ENCODE assay signal across 9 cellular contexts in genomic region chr4:1578301-1578781, GRCh38.
DNase-seq lines count a peak whose midpoint lies in the region; ATAC-seq and TF ChIP-seq lines count a peak whose summit lies in the region.
"Had no signal": no experiment of that assay in that cellular context is flagged by ENCODE, and none has a peak within 500 bp of the region (broad histone marks: within the 10 kb centered on the region; RNA-seq: fewer than 3 reads in every experiment).

No MANE protein-coding gene starts in this region.

- H3K27me3 ChIP-seq in CD8-positive, alpha-beta memory T cell (ENCODE audit: insufficient read depth, low read length, poor library complexity, severe bottlenecking), result no peaks in the 10 kb centered on the region
- H3K27me3 ChIP-seq in esophagus muscularis mucosa (peaks cover 0 to 53% (median 0%) of the 10 kb centered on the region in 4 donors), A673 (replicated peaks; ENCODE audit: insufficient read depth, low read depth, low read length, poor library complexity) (peaks cover 42% of the 10 kb centered on the region)

- BruUV-seq in A673 (replicated peaks; lab: Mats Ljungman, UMichigan), result no TSS peak

- no peak for ATAC-seq in GM18520 (IDR thresholded peaks at IDR 0.05; ENCODE audit: unreplicated experiment)

- H3K36me3 ChIP-seq in CD8-positive, alpha-beta memory T cell (ENCODE audit: insufficient read depth, low read length), result no peaks in the 10 kb centered on the region
- H3K36me3 ChIP-seq in esophagus muscularis mucosa (no peaks in the 10 kb centered on the region), A673 (ENCODE audit: insufficient read depth, low read length, poor library complexity, severe bottlenecking) (no peaks in the 10 kb centered on the region)
- H3K36me3 ChIP-seq: prostate gland had no signal

- peaks cover 4 to 9% (median 5%) of the 10 kb centered on the region in 3 donors for H3K4me1 Mint-ChIP-seq in CD8-positive, alpha-beta memory T cell
- H3K4me1 Mint-ChIP-seq in IgD-negative memory B cell (peaks cover 0 to 8% (median 4%) of the 10 kb centered on the region in 3 donors), osteocyte (ENCODE audit: unreplicated experiment) (peaks cover 6% of the 10 kb centered on the region)

- no peak for TF ChIP-seq POLR2A in esophagus muscularis mucosa (IDR thresholded peaks at IDR 0.05; ENCODE audit: low read depth)

- peak in 1 of 5 donors; percentile 51 for DNase-seq in CD8-positive, alpha-beta memory T cell
- DNase-seq in esophagus muscularis mucosa (ENCODE audit: extremely low spot score) (no peak), osteocyte (ENCODE audit: extremely low spot score, unreplicated experiment) (no peak), DMS 273 treated with DMSO at 0.1 percent for 48 hours (lab: John Stamatoyannopoulos, UW) (no peak), A673 (ENCODE audit: low spot score) (no peak)
- DNase-seq: NCI-H446 treated with DMSO at 0.1 percent for 48 hours had no signal

- 34% methylated on average over 23 of the region's 34 CpGs for WGBS in esophagus muscularis mucosa

- intact Hi-C loops in esophagus muscularis mucosa (cut with DNase I) (no loop called here), A673 (cut with micrococcal nuclease; ENCODE audit: unreplicated experiment) (no loop called here)

- peak overlapping the region; percentile 52 to 63 (median 57) for H3K4me3 Mint-ChIP-seq in CD8-positive, alpha-beta memory T cell
- H3K4me3 Mint-ChIP-seq in IgD-negative memory B cell, result peak overlapping the region; percentile 20 to 65 (median 54)
- peak overlapping the region; percentile 53 for H3K4me3 Mint-ChIP-seq in osteocyte (ENCODE audit: unreplicated experiment)

- POLR2A ChIA-PET in CD8-positive, alpha-beta memory T cell (lab: Charles Lee), result no interaction called here
- POLR2A ChIA-PET in A673 (lab: Charles Lee; ENCODE audit: low non-redundant PET), result no interaction called here

- H3K36me3 Mint-ChIP-seq in CD8-positive, alpha-beta memory T cell, result no peaks in the 10 kb centered on the region
- no peaks in the 10 kb centered on the region for H3K36me3 Mint-ChIP-seq in IgD-negative memory B cell
- H3K36me3 Mint-ChIP-seq in osteocyte (ENCODE audit: unreplicated experiment), result no peaks in the 10 kb centered on the region

- H3K4me3 ChIP-seq in CD8-positive, alpha-beta memory T cell (ENCODE audit: low read length), result no peak overlapping the region
- H3K4me3 ChIP-seq in esophagus muscularis mucosa (peak overlapping the region; percentile 61 to 75 (median 64)), A673 (ENCODE audit: low read depth, low read length, poor library complexity, severe bottlenecking) (no peak overlapping the region)

- peaks cover 5% of the 10 kb centered on the region for H3K4me1 ChIP-seq in CD8-positive, alpha-beta memory T cell (ENCODE audit: insufficient read depth, low read length)
- H3K4me1 ChIP-seq in esophagus muscularis mucosa, result peaks cover 12 to 33% (median 27%) of the 10 kb centered on the region in 4 donors
- H3K4me1 ChIP-seq in A673 (ENCODE audit: insufficient read depth, low read length, poor library complexity, severe bottlenecking), result peaks cover 27% of the 10 kb centered on the region

- TF ChIP-seq CTCF in esophagus muscularis mucosa (IDR thresholded peaks at IDR 0.05), result no peak
- TF ChIP-seq CTCF in osteocyte (IDR thresholded peaks at IDR 0.05), result no peak
- TF ChIP-seq CTCF in A673 (conservative IDR thresholded peaks at IDR 0.05; ENCODE audit: low read depth, low read length), result no peak

- no peak overlapping the region for H3K27ac ChIP-seq in CD8-positive, alpha-beta memory T cell (ENCODE audit: low read depth, low read length)
- H3K27ac ChIP-seq in esophagus muscularis mucosa (replicated peaks in 1 of 4), result no peak overlapping the region
- H3K27ac ChIP-seq in A673 (ENCODE audit: low read depth, low read length, poor library complexity, severe bottlenecking), result no peak overlapping the region

- CTCF ChIA-PET in CD8-positive, alpha-beta memory T cell (lab: Charles Lee), result no interaction called here
- CTCF ChIA-PET in A673 (lab: Charles Lee), result interaction anchor here (0.6 kb wide), 1 partner anchor 67 kb away, joined by 3 read pairs; no protein-coding TSS in a partner anchor

- no peaks in the 10 kb centered on the region for H3K9me3 ChIP-seq in CD8-positive, alpha-beta memory T cell (ENCODE audit: low read length)
- H3K9me3 ChIP-seq in esophagus muscularis mucosa, result no peaks in the 10 kb centered on the region
- no peaks in the 10 kb centered on the region for H3K9me3 ChIP-seq in A673 (ENCODE audit: low read depth, low read length, poor library complexity, severe bottlenecking)
- H3K9me3 ChIP-seq: prostate gland had no signal

- H3K9me3 Mint-ChIP-seq in CD8-positive, alpha-beta memory T cell, result no peaks in the 10 kb centered on the region
- H3K9me3 Mint-ChIP-seq in IgD-negative memory B cell (no peaks in the 10 kb centered on the region), osteocyte (ENCODE audit: unreplicated experiment) (no peaks in the 10 kb centered on the region)

- H3K27me3 Mint-ChIP-seq in CD8-positive, alpha-beta memory T cell, result no peaks in the 10 kb centered on the region
- no peaks in the 10 kb centered on the region for H3K27me3 Mint-ChIP-seq in IgD-negative memory B cell
- no peaks in the 10 kb centered on the region for H3K27me3 Mint-ChIP-seq in osteocyte (ENCODE audit: unreplicated experiment)

- H3K27ac Mint-ChIP-seq in CD8-positive, alpha-beta memory T cell, result peak overlapping the region in 1 of 8 donors; percentile 82
- no peak overlapping the region for H3K27ac Mint-ChIP-seq in IgD-negative memory B cell
- no peak overlapping the region for H3K27ac Mint-ChIP-seq in osteocyte (ENCODE audit: unreplicated experiment)

- no peak for TF ChIP-seq EP300 in esophagus muscularis mucosa (IDR thresholded peaks at IDR 0.05)

Comparison
In these comparisons a context has a peak if more than half of its experiments do, and no peak if none do; other contexts are left out.
1. H3K4me3 ChIP-seq: peak in esophagus muscularis mucosa (4 of 4); none in CD8-positive, alpha-beta memory T cell (single experiment) and A673 (single experiment).
2. Peak in every context shown above with its lines, with median percentiles within 50 percentile points of each other: H3K4me3 Mint-ChIP-seq.